Comparison of ENCODE assay signal across 5 cellular contexts in genomic region chr13:38303816-38304215, GRCh38.
"Had no signal": no experiment of that assay in that cellular context is flagged by ENCODE, and none has a peak within 500 bp of the region (broad histone marks: within the 10 kb centered on the region; RNA-seq: fewer than 3 reads in every experiment).

No MANE protein-coding gene starts in this region.

- DNase-seq: H9, HCEC 1CT, IMR-90 had no signal

- H2AFZ ChIP-seq: GM23338 had no signal

- H3K4me3 ChIP-seq: GM23338, K562 had no signal

- H3K4me2 ChIP-seq: GM23338 had no signal
